ENCODE assay signal across 20 cellular contexts in genomic region chr14:47179906-47180305, GRCh38.
DNase-seq lines count a peak whose midpoint lies in the region; ATAC-seq, FAIRE-seq and TF ChIP-seq lines count a peak whose summit lies in the region.
"Had no signal": no experiment of that assay in that cellular context is flagged by ENCODE, and none has a peak within 500 bp of the region (broad histone marks: within the 10 kb centered on the region; RNA-seq: fewer than 3 reads in every experiment).

No MANE protein-coding gene starts in this region.

- DNase-seq in GM23338 (ENCODE audit: low spot score): no peak
- no peak for DNase-seq in activated gamma-delta T cell (lab: John Stamatoyannopoulos, UW)
- DNase-seq: 8988T; ACHN; C1 segment of cervical spinal cord; Calu3; CD4-positive, alpha-beta memory T cell; COR-L47; DMS53; DMS79 treated with DMSO at 0.1 percent for 48 hours; GF-D8; H9 had no signal

- H3K4me1 Mint-ChIP-seq in GM23338: no peaks in the 10 kb centered on the region
- H3K4me1 Mint-ChIP-seq: CD4-positive, alpha-beta memory T cell; H9 had no signal

- no peak for TF ChIP-seq CTCF in GM23338 (conservative IDR thresholded peaks at IDR 0.05; ENCODE audit: low read depth in 2 of 2)

- no peaks in the 10 kb centered on the region for H3K79me2 ChIP-seq in GM23338 (replicated peaks; ENCODE audit: insufficient read depth)

- H3K27me3 ChIP-seq in GM23338 (ENCODE audit: insufficient read depth): no peaks in the 10 kb centered on the region

- H3F3A ChIP-seq in GM23338 (replicated peaks; ENCODE audit: low read depth): no peaks in the 10 kb centered on the region

- peak overlapping the region; percentile 77; the same call in 1 of the 2 replicates for H3K27ac Mint-ChIP-seq in GM23338
- H3K27ac Mint-ChIP-seq: CD4-positive, alpha-beta memory T cell had no signal

- ATAC-seq in GM23338 (no peak), HG03097 (IDR thresholded peaks at IDR 0.05; ENCODE audit: low FRiP score, unreplicated experiment) (no peak), HG03354 (IDR thresholded peaks at IDR 0.05; ENCODE audit: poor library complexity, severe bottlenecking, unreplicated experiment) (no peak)
- ATAC-seq: A549, HCT116 had no signal

- peak overlapping the region; percentile 84; the same call in 1 of the 2 replicates for H2AFZ ChIP-seq in GM23338

- FAIRE-seq in endometrium (lab: Jason Lieb, UNC): peak; percentile 48
- FAIRE-seq: A549, GM12891, GM18507 had no signal

- no peak overlapping the region for H3K4me3 Mint-ChIP-seq in GM23338
- H3K4me3 Mint-ChIP-seq: CD4-positive, alpha-beta memory T cell; H9 had no signal

- H3K4me2 ChIP-seq in GM23338: no peak overlapping the region
- H3K4me2 ChIP-seq: A549 had no signal

- no peak overlapping the region for H3K4me3 ChIP-seq in GM23338
- H3K4me3 ChIP-seq: A549 had no signal

- H4K20me1 ChIP-seq in GM23338 (replicated peaks; ENCODE audit: insufficient read depth): no peaks in the 10 kb centered on the region

- no peaks in the 10 kb centered on the region for H3K36me3 Mint-ChIP-seq in GM23338 (ENCODE audit: low read depth)
- H3K36me3 Mint-ChIP-seq: CD4-positive, alpha-beta memory T cell had no signal

- no peak overlapping the region for H3K27ac ChIP-seq in GM23338 (ENCODE audit: low read depth)
- H3K27ac ChIP-seq: A549 had no signal

- peaks cover 3% of the 10 kb centered on the region for H3K27me3 Mint-ChIP-seq in GM23338 (ENCODE audit: insufficient read depth, low read depth, poor library complexity)
- H3K27me3 Mint-ChIP-seq: CD4-positive, alpha-beta memory T cell had no signal

- no peaks in the 10 kb centered on the region for H3K9me2 ChIP-seq in GM23338 (ENCODE audit: insufficient read depth)

- no peaks in the 10 kb centered on the region for H3K36me3 ChIP-seq in GM23338 (ENCODE audit: insufficient read depth)

- TF ChIP-seq RAD21 in Ishikawa (IDR thresholded peaks at IDR 0.05; ENCODE audit: low read depth): no peak

- H3K9me3 Mint-ChIP-seq in GM23338: peaks cover 3% of the 10 kb centered on the region; the same call in 2 of the 3 replicates

- no peaks in the 10 kb centered on the region for H3K4me1 ChIP-seq in GM23338 (ENCODE audit: insufficient read depth)
- H3K4me1 ChIP-seq: A549 had no signal

- TF ChIP-seq EP300 in Ishikawa (IDR thresholded peaks at IDR 0.05; ENCODE audit: borderline replicate concordance): no peak

TF ChIP-seq in GM23338, 12 proteins besides CTCF, POLR2A, EP300 and RAD21 (continues in another document):
- TF ChIP-seq CREB1 (CRISPR knock-in tag; IDR thresholded peaks at IDR 0.05; ENCODE audit: low read depth) (no peak), EZH2 (IDR thresholded peaks at IDR 0.05; ENCODE audit: low read depth, unreplicated experiment) (no peak), JUNB (IDR thresholded peaks at IDR 0.05; ENCODE audit: unreplicated experiment) (no peak), STAT1 (IDR thresholded peaks at IDR 0.05; ENCODE audit: unreplicated experiment) (no peak)
- TF ChIP-seq, protein P1, sequence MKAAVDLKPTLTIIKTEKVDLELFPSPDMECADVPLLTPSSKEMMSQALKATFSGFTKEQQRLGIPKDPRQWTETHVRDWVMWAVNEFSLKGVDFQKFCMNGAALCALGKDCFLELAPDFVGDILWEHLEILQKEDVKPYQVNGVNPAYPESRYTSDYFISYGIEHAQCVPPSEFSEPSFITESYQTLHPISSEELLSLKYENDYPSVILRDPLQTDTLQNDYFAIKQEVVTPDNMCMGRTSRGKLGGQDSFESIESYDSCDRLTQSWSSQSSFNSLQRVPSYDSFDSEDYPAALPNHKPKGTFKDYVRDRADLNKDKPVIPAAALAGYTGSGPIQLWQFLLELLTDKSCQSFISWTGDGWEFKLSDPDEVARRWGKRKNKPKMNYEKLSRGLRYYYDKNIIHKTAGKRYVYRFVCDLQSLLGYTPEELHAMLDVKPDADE (IDR thresholded peaks at IDR 0.05): no peak

TF ChIP-seq in Ishikawa, 13 proteins besides CTCF, POLR2A, EP300 and RAD21:
- TF ChIP-seq, protein P2, sequence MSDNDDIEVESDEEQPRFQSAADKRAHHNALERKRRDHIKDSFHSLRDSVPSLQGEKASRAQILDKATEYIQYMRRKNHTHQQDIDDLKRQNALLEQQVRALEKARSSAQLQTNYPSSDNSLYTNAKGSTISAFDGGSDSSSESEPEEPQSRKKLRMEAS (IDR thresholded peaks at IDR 0.05): no peak
- TF ChIP-seq EGR1 (IDR thresholded peaks at IDR 0.05) (no peak), REST (IDR thresholded peaks at IDR 0.05; ENCODE audit: low read depth) (no peak), CEBPB (IDR thresholded peaks at IDR 0.05) (0 out of 2 replicates have a peak, but pooled peaks have one; percentile 24)
